Comparison of ENCODE assay signal across 10 cellular contexts in genomic region chr5:5583023-5583765, GRCh38.
"Had no signal": no experiment of that assay in that cellular context is flagged by ENCODE, and none has a peak within 500 bp of the region (broad histone marks: within the 10 kb centered on the region; RNA-seq: fewer than 3 reads in every experiment).

No MANE protein-coding gene starts in this region.

- H2AFZ ChIP-seq: GM23248 had no signal

- H3K9ac ChIP-seq: GM23248 had no signal

- H3K4me3 Mint-ChIP-seq: H9, HFFc6, IgD-negative memory B cell had no signal

- H3K27ac ChIP-seq: GM23248, HL-60 had no signal

- H3K27ac Mint-ChIP-seq: H9, HFFc6, IgD-negative memory B cell had no signal

- H3K4me3 ChIP-seq: GM23248 had no signal

- H3K9me3 Mint-ChIP-seq: IgD-negative memory B cell had no signal

- H3K4me1 Mint-ChIP-seq: H9 had no signal

- DNase-seq: GM23248, GOT3, H9, HCEC 1CT, HFFc6, KG1 had no signal

- FAIRE-seq: H54, HepG2 had no signal

- ATAC-seq: HepG2 had no signal
